In genomic region chr16:72875291-72876036, GRCh38 we compare ENCODE assay signal across 1 cellular context.
A peak's percentile ranks its signal among the peaks of the same experiment; 100 is the strongest.
TF ChIP-seq lines count a peak whose summit lies in the region.

No MANE protein-coding gene starts in this region.

TF ChIP-seq in HepG2, 621 proteins besides CTCF, POLR2A, EP300 and RAD21 (continued from another document):
- TF ChIP-seq, protein P1, sequence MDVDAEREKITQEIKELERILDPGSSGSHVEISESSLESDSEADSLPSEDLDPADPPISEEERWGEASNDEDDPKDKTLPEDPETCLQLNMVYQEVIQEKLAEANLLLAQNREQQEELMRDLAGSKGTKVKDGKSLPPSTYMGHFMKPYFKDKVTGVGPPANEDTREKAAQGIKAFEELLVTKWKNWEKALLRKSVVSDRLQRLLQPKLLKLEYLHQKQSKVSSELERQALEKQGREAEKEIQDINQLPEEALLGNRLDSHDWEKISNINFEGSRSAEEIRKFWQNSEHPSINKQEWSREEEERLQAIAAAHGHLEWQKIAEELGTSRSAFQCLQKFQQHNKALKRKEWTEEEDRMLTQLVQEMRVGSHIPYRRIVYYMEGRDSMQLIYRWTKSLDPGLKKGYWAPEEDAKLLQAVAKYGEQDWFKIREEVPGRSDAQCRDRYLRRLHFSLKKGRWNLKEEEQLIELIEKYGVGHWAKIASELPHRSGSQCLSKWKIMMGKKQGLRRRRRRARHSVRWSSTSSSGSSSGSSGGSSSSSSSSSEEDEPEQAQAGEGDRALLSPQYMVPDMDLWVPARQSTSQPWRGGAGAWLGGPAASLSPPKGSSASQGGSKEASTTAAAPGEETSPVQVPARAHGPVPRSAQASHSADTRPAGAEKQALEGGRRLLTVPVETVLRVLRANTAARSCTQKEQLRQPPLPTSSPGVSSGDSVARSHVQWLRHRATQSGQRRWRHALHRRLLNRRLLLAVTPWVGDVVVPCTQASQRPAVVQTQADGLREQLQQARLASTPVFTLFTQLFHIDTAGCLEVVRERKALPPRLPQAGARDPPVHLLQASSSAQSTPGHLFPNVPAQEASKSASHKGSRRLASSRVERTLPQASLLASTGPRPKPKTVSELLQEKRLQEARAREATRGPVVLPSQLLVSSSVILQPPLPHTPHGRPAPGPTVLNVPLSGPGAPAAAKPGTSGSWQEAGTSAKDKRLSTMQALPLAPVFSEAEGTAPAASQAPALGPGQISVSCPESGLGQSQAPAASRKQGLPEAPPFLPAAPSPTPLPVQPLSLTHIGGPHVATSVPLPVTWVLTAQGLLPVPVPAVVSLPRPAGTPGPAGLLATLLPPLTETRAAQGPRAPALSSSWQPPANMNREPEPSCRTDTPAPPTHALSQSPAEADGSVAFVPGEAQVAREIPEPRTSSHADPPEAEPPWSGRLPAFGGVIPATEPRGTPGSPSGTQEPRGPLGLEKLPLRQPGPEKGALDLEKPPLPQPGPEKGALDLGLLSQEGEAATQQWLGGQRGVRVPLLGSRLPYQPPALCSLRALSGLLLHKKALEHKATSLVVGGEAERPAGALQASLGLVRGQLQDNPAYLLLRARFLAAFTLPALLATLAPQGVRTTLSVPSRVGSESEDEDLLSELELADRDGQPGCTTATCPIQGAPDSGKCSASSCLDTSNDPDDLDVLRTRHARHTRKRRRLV (CRISPR knock-in tag; IDR thresholded peaks at IDR 0.05): no peak
- TF ChIP-seq, protein P2, sequence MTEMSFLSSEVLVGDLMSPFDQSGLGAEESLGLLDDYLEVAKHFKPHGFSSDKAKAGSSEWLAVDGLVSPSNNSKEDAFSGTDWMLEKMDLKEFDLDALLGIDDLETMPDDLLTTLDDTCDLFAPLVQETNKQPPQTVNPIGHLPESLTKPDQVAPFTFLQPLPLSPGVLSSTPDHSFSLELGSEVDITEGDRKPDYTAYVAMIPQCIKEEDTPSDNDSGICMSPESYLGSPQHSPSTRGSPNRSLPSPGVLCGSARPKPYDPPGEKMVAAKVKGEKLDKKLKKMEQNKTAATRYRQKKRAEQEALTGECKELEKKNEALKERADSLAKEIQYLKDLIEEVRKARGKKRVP (CRISPR knock-in tag; IDR thresholded peaks at IDR 0.05): peak; percentile 46 to 95; a peak in 3 of 4 replicates
- TF ChIP-seq, protein P3, sequence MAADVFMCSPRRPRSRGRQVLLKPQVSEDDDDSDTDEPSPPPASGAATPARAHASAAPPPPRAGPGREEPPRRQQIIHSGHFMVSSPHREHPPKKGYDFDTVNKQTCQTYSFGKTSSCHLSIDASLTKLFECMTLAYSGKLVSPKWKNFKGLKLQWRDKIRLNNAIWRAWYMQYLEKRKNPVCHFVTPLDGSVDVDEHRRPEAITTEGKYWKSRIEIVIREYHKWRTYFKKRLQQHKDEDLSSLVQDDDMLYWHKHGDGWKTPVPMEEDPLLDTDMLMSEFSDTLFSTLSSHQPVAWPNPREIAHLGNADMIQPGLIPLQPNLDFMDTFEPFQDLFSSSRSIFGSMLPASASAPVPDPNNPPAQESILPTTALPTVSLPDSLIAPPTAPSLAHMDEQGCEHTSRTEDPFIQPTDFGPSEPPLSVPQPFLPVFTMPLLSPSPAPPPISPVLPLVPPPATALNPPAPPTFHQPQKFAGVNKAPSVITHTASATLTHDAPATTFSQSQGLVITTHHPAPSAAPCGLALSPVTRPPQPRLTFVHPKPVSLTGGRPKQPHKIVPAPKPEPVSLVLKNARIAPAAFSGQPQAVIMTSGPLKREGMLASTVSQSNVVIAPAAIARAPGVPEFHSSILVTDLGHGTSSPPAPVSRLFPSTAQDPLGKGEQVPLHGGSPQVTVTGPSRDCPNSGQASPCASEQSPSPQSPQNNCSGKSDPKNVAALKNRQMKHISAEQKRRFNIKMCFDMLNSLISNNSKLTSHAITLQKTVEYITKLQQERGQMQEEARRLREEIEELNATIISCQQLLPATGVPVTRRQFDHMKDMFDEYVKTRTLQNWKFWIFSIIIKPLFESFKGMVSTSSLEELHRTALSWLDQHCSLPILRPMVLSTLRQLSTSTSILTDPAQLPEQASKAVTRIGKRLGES (CRISPR knock-in tag; IDR thresholded peaks at IDR 0.05; ENCODE audit: borderline replicate concordance): no peak
- TF ChIP-seq FOSL2 (CRISPR knock-in tag; IDR thresholded peaks at IDR 0.05) (peak; percentile 72), CEBPB (IDR thresholded peaks at IDR 0.05; ENCODE audit: borderline replicate concordance, low read depth, low read length) (peak; percentile 89), ZNF737 (CRISPR knock-in tag; IDR thresholded peaks at IDR 0.05; ENCODE audit: borderline replicate concordance) (no peak), ATF3 (CRISPR knock-in tag; IDR thresholded peaks at IDR 0.05) (peak; percentile 89), ARID5B (CRISPR knock-in tag; IDR thresholded peaks at IDR 0.05) (0 out of 2 replicates have a peak, but pooled peaks have one; percentile 12), ZNF776 (CRISPR knock-in tag; IDR thresholded peaks at IDR 0.05) (no peak), TBX2 (CRISPR knock-in tag; IDR thresholded peaks at IDR 0.05; ENCODE audit: borderline replicate concordance) (peak; percentile 39; the same call in 1 of the 2 replicates), TEAD3 (CRISPR knock-in tag; optimal IDR thresholded peaks at IDR 0.05; ENCODE audit: borderline replicate concordance) (peak; percentile 50), SNAPC2 (CRISPR knock-in tag; IDR thresholded peaks at IDR 0.05) (no peak), ZNF550 (CRISPR knock-in tag; IDR thresholded peaks at IDR 0.05; ENCODE audit: borderline replicate concordance) (no peak), ZNF687 (CRISPR knock-in tag; IDR thresholded peaks at IDR 0.05) (peak; percentile 24; the same call in 1 of the 2 replicates), ZNF724P (CRISPR knock-in tag; IDR thresholded peaks at IDR 0.05; ENCODE audit: borderline replicate concordance) (no peak), NRL (CRISPR knock-in tag; IDR thresholded peaks at IDR 0.05; ENCODE audit: borderline replicate concordance) (no peak), E2F1 (CRISPR knock-in tag; IDR thresholded peaks at IDR 0.05) (no peak)
